10 cellular contexts compared by ENCODE assay signal in genomic region chr15:77027697-77028450, GRCh38. TPM values are rescaled to one million over a fixed set of nuclear protein-coding genes. Genes with fewer than 3 reads are reported as not detected.
A peak's percentile ranks its signal among the peaks of the same experiment; 100 is the strongest.
DNase-seq lines count a peak whose midpoint lies in the region; ATAC-seq and TF ChIP-seq lines count a peak whose summit lies in the region.
"Had no signal": no experiment of that assay in that cellular context is flagged by ENCODE, and none has a peak within 500 bp of the region (broad histone marks: within the 10 kb centered on the region; RNA-seq: fewer than 3 reads in every experiment).

No MANE protein-coding gene starts in this region.

- no peak overlapping the region for H3K4me3 Mint-ChIP-seq in stimulated activated naive B cell treated with anti-CD40 and anti-IgM and Interleukin-4, amounts not matched to agents 10 μg/mL and 1 μg/mL and 100 μg/mL, for 72 hours

- TF ChIP-seq CTCF in coronary artery (IDR thresholded peaks at IDR 0.05) = no peak

- peaks cover 34 to 53% of the 10 kb centered on the region in 2 donors for H3K4me1 Mint-ChIP-seq in stimulated activated naive B cell treated with anti-CD40 and anti-IgM and Interleukin-4, amounts not matched to agents 10 μg/mL and 1 μg/mL and 100 μg/mL, for 72 hours

- H3K27ac Mint-ChIP-seq in stimulated activated naive B cell treated with anti-CD40 and anti-IgM and Interleukin-4, amounts not matched to agents 10 μg/mL and 1 μg/mL and 100 μg/mL, for 72 hours = peak overlapping the region; percentile 51

- peak; percentile 22 for ATAC-seq in left lobe of liver
- ATAC-seq in stimulated activated naive B cell treated with anti-CD40 and anti-IgM and Interleukin-4, amounts not matched to agents 10 μg/mL and 1 μg/mL and 100 μg/mL, for 72 hours (replicated peaks) = no peak
- ATAC-seq: GM12878 had no signal

- H3K4me3 ChIP-seq in coronary artery = peak overlapping the region; percentile 51
- H3K4me3 ChIP-seq: GM12878 had no signal

- peaks cover 22 to 44% of the 10 kb centered on the region in 2 donors for H3K36me3 Mint-ChIP-seq in stimulated activated naive B cell treated with anti-CD40 and anti-IgM and Interleukin-4, amounts not matched to agents 10 μg/mL and 1 μg/mL and 100 μg/mL, for 72 hours

- no peaks in the 10 kb centered on the region for H3K27me3 Mint-ChIP-seq in stimulated activated naive B cell treated with anti-CD40 and anti-IgM and Interleukin-4, amounts not matched to agents 10 μg/mL and 1 μg/mL and 100 μg/mL, for 72 hours

- H3K9me3 Mint-ChIP-seq in stimulated activated naive B cell treated with anti-CD40 and anti-IgM and Interleukin-4, amounts not matched to agents 10 μg/mL and 1 μg/mL and 100 μg/mL, for 72 hours = no peaks in the 10 kb centered on the region

- no peak overlapping the region for H3K27ac ChIP-seq in coronary artery

- peak; percentile 4 for DNase-seq in activated CD4-positive, alpha-beta T cell treated with anti-CD3 and anti-CD28 coated beads for 1 hour
- no peak for DNase-seq in activated CD4-positive, alpha-beta T cell treated with anti-CD3 and anti-CD28 coated beads, Interleukin-2, amount 50 U/mL, for 4 hours
- DNase-seq in coronary artery (ENCODE audit: low spot score) = peak; percentile 40
- DNase-seq in left lobe of liver (ENCODE audit: low spot score) = peak; percentile 43
- no peak for DNase-seq in stimulated activated naive B cell treated with anti-CD40 and anti-IgM and Interleukin-4, amounts not matched to agents 10 μg/mL and 1 μg/mL and 100 μg/mL, for 72 hours
- no peak for DNase-seq in NCI-H446 (lab: John Stamatoyannopoulos, UW)
- DNase-seq in nucleus accumbens (lab: John Stamatoyannopoulos, UW) = no peak
- DNase-seq in NCI-H1694 (lab: John Stamatoyannopoulos, UW) = no peak
- DNase-seq: KBM-7 had no signal

RNA-seq across cellular contexts. Expression of gene PSTPIP1, which starts 32.9 kb away (rescaled TPM):
- 1.5 TPM for total RNA-seq in left lobe of liver

RNA-seq across cellular contexts. Expression of gene TSPAN3, which starts 43.0 kb away (rescaled TPM):
- total RNA-seq in left lobe of liver = 75.2 TPM

Comparison
In these comparisons a context has a peak if more than half of its experiments do, and no peak if none do; other contexts are left out.
1. DNase-seq: peak in activated CD4-positive, alpha-beta T cell treated with anti-CD3 and anti-CD28 coated beads for 1 hour (single experiment), coronary artery (single experiment) and left lobe of liver (single experiment); none in activated CD4-positive, alpha-beta T cell treated with anti-CD3 and anti-CD28 coated beads, Interleukin-2, amount 50 U/mL, for 4 hours (0 of 2), stimulated activated naive B cell treated with anti-CD40 and anti-IgM and Interleukin-4, amounts not matched to agents 10 μg/mL and 1 μg/mL and 100 μg/mL, for 72 hours (single experiment), NCI-H446 (0 of 2), nucleus accumbens (0 of 56) and NCI-H1694 (single experiment).